ENCODE assay signal across 9 cellular contexts in genomic region chr2:222671259-222672067, GRCh38. TPM values are rescaled to one million over a fixed set of nuclear protein-coding genes. Genes with fewer than 3 reads are reported as not detected.
DNase-seq lines count a peak whose midpoint lies in the region; ATAC-seq and TF ChIP-seq lines count a peak whose summit lies in the region.
"Had no signal": no experiment of that assay in that cellular context is flagged by ENCODE, and none has a peak within 500 bp of the region (broad histone marks: within the 10 kb centered on the region; RNA-seq: fewer than 3 reads in every experiment).

TSS of gene MOGAT1 (plus strand) at chr2:222671658. CDS start at chr2:222671786, 128 bp downstream.

- no peaks in the 10 kb centered on the region for H3K36me3 Mint-ChIP-seq in activated CD4-positive, alpha-beta T cell treated with anti-CD3 and anti-CD28 coated beads for 36 hours (ENCODE audit: low read depth)
- H3K36me3 Mint-ChIP-seq in endodermal cell (ENCODE audit: low read depth) = no peaks in the 10 kb centered on the region

- H3K27me3 Mint-ChIP-seq in activated CD4-positive, alpha-beta T cell treated with anti-CD3 and anti-CD28 coated beads for 36 hours = peaks cover 46% of the 10 kb centered on the region
- peaks cover 63% of the 10 kb centered on the region for H3K27me3 Mint-ChIP-seq in endodermal cell (ENCODE audit: insufficient read depth)

- H3K9me3 ChIP-seq in endodermal cell (ENCODE audit: control insufficient read depth, low read length) = no peaks in the 10 kb centered on the region
- H3K9me3 ChIP-seq in thymus (ENCODE audit: control insufficient read depth) = no peaks in the 10 kb centered on the region

- H3K27ac ChIP-seq in endodermal cell (ENCODE audit: low read depth, low read length) (no peak within 1 kb of the TSS), thymus (ENCODE audit: low read depth) (no peak within 1 kb of the TSS)

- intact Hi-C loops in activated CD4-positive, alpha-beta T cell treated with anti-CD3 and anti-CD28 coated beads for 36 hours (cut with DNase I, micrococcal nuclease) = no loop called here

- peak within 1 kb of the TSS; percentile 75 for H3K4me3 ChIP-seq in endodermal cell (ENCODE audit: low read length)
- H3K4me3 ChIP-seq in thymus (ENCODE audit: low read length) = peak within 1 kb of the TSS; percentile 35

- TF ChIP-seq CTCF in endodermal cell (conservative IDR thresholded peaks at IDR 0.05) = peak; percentile 60

- POLR2A ChIA-PET in activated CD4-positive, alpha-beta T cell treated with anti-CD3 and anti-CD28 coated beads for 36 hours (lab: Charles Lee) = no interaction called here

- peak within 1 kb of the TSS; percentile 40 for H3K4me3 Mint-ChIP-seq in activated CD4-positive, alpha-beta T cell treated with anti-CD3 and anti-CD28 coated beads for 36 hours
- peak within 1 kb of the TSS; percentile 59 for H3K4me3 Mint-ChIP-seq in endodermal cell

- H3K27me3 ChIP-seq in endodermal cell (ENCODE audit: control insufficient read depth, insufficient read depth, low read length, poor library complexity, severe bottlenecking) (peaks cover 27% of the 10 kb centered on the region), thymus (ENCODE audit: control insufficient read depth, insufficient read depth) (peaks cover 25% of the 10 kb centered on the region)

- H3K36me3 ChIP-seq in endodermal cell (ENCODE audit: control insufficient read depth, insufficient read depth, low read length) (no peaks in the 10 kb centered on the region), thymus (ENCODE audit: control insufficient read depth, insufficient read depth) (no peaks in the 10 kb centered on the region)

- H3K4me1 Mint-ChIP-seq in activated CD4-positive, alpha-beta T cell treated with anti-CD3 and anti-CD28 coated beads for 36 hours = peaks cover 8% of the 10 kb centered on the region
- H3K4me1 Mint-ChIP-seq in endodermal cell = peaks cover 10% of the 10 kb centered on the region

- ATAC-seq in activated CD4-positive, alpha-beta T cell treated with anti-CD3 and anti-CD28 coated beads for 36 hours = peak; percentile 26
- ATAC-seq in HG02870 (IDR thresholded peaks at IDR 0.05; ENCODE audit: unreplicated experiment) = no peak

- H3K27ac Mint-ChIP-seq in activated CD4-positive, alpha-beta T cell treated with anti-CD3 and anti-CD28 coated beads for 36 hours = no peak within 1 kb of the TSS
- no peak within 1 kb of the TSS for H3K27ac Mint-ChIP-seq in endodermal cell

- DNase-seq in activated CD4-positive, alpha-beta T cell treated with anti-CD3 and anti-CD28 coated beads for 36 hours = peak; percentile 14
- DNase-seq in activated CD4-positive, alpha-beta T cell treated with anti-CD3 and anti-CD28 coated beads, Interleukin-2, amount 50 U/mL, for 4 hours = no peak
- DNase-seq in NCI-H510A treated with DMSO at 0.1 percent for 48 hours (lab: John Stamatoyannopoulos, UW) = peak; percentile 35
- peak; percentile 92 for DNase-seq in endodermal cell
- DNase-seq in mesenteric fat pad (ENCODE audit: low spot score) = peak; percentile 90
- no peak for DNase-seq in NCI-H1048 (lab: John Stamatoyannopoulos, UW)
- DNase-seq: DND-41 had no signal

- H3K9ac ChIP-seq in endodermal cell (ENCODE audit: extremely low read depth, low read length, poor library complexity, severe bottlenecking) = peak within 1 kb of the TSS; percentile 17

- H3K9me3 Mint-ChIP-seq in activated CD4-positive, alpha-beta T cell treated with anti-CD3 and anti-CD28 coated beads for 36 hours (ENCODE audit: low read depth) = no peaks in the 10 kb centered on the region
- H3K9me3 Mint-ChIP-seq in endodermal cell = no peaks in the 10 kb centered on the region

- H3K4me1 ChIP-seq in endodermal cell (ENCODE audit: control insufficient read depth, insufficient read depth, low read length) (no peaks in the 10 kb centered on the region), thymus (ENCODE audit: control insufficient read depth, insufficient read depth, low read length) (peaks cover 6% of the 10 kb centered on the region)

- WGBS in endodermal cell (ENCODE audit: insufficient coverage in 1 of 2, insufficient read length in 1 of 2), 2 experiments = 5 to 6% methylated on average over 27 to 66 of the region's 66 CpGs
- 4% methylated on average over 66 of the region's 66 CpGs for WGBS in thymus

- CTCF ChIA-PET in activated CD4-positive, alpha-beta T cell treated with anti-CD3 and anti-CD28 coated beads for 36 hours (lab: Charles Lee) = interaction anchor here (1.0 to 1.4 kb wide), 2 partner anchors 17 to 33 kb away, joined by 3 to 4 read pairs; no protein-coding TSS in a partner anchor

RNA-seq across cellular contexts. Expression of gene MOGAT1, which starts in this region (rescaled TPM):
- total RNA-seq in activated CD4-positive, alpha-beta T cell treated with anti-CD3 and anti-CD28 coated beads for 36 hours = not detected
- total RNA-seq in endodermal cell (not detected), mesenteric fat pad (0.74 TPM)
- 0.21 TPM for polyA plus RNA-seq in endodermal cell (2013, experiment 1 of 2)
- not detected for polyA plus RNA-seq in endodermal cell (2013, experiment 2 of 2)
- not detected for polyA plus RNA-seq in thymus

Comparison
In these comparisons a context has a peak if more than half of its experiments do, and no peak if none do; other contexts are left out.
1. Peak in DNase-seq and ATAC-seq in activated CD4-positive, alpha-beta T cell treated with anti-CD3 and anti-CD28 coated beads for 36 hours; RNA of the gene not detected or under 1 TPM.
2. Peak in DNase-seq, H3K4me3 ChIP-seq and H3K9ac ChIP-seq in endodermal cell; RNA of the gene not detected or under 1 TPM.
3. Peak in DNase-seq in mesenteric fat pad; RNA of the gene not detected or under 1 TPM.